In genomic region chr11:113875414-113876073, GRCh38 we compare ENCODE assay signal across 8 cellular contexts. TPM values are rescaled to one million over a fixed set of nuclear protein-coding genes. Genes with fewer than 3 reads are reported as not detected.
DNase-seq lines count a peak whose midpoint lies in the region; ATAC-seq and TF ChIP-seq lines count a peak whose summit lies in the region.

USP28 (minus strand) TSS chr11:113875572; CDS start chr11:113875501, 71 bp downstream.

- H3K4me2 ChIP-seq in parathyroid adenoma (ENCODE audit: low read length): peak within 1 kb of the TSS; percentile 84

- H2AFZ ChIP-seq in parathyroid adenoma: peak within 1 kb of the TSS; percentile 93

- H3K4me3 ChIP-seq in GM12875 (ENCODE audit: low read depth, low read length) (peak within 1 kb of the TSS; percentile 74), parathyroid adenoma (ENCODE audit: low read depth, low read length) (peak within 1 kb of the TSS; percentile 64), tibial artery (peak within 1 kb of the TSS; percentile 67 to 80)

- peak; percentile 81 for ATAC-seq in HG02678 (IDR thresholded peaks at IDR 0.05; ENCODE audit: unreplicated experiment)
- ATAC-seq in activated naive CD8-positive, alpha-beta T cell treated with anti-CD3 and anti-CD28 coated beads, Interleukin-2, amount 50 U/mL, for 24 hours: peak; percentile 78
- peak; percentile 84 for ATAC-seq in Right ventricle myocardium superior (ENCODE audit: poor library complexity)

- H3K27ac ChIP-seq in parathyroid adenoma: peak within 1 kb of the TSS; percentile 97
- H3K27ac ChIP-seq in tibial artery: peak within 1 kb of the TSS; percentile 89 to 92

- peaks cover 4% of the 10 kb centered on the region for H3K9me3 Mint-ChIP-seq in activated naive CD8-positive, alpha-beta T cell treated with anti-CD3 and anti-CD28 coated beads, Interleukin-2, amount 50 U/mL, for 24 hours

- TF ChIP-seq CTCF in GM12875 (IDR thresholded peaks at IDR 0.05; ENCODE audit: borderline replicate concordance, insufficient read depth, low read depth, low read length) (no peak), parathyroid adenoma (IDR thresholded peaks at IDR 0.05) (no peak), tibial artery (IDR thresholded peaks at IDR 0.05) (no peak)

- H3K27me3 ChIP-seq in parathyroid adenoma (ENCODE audit: control insufficient read depth, insufficient read depth, low read length): no peaks in the 10 kb centered on the region
- H3K27me3 ChIP-seq in tibial artery: no peaks in the 10 kb centered on the region

- no peaks in the 10 kb centered on the region for H3K9me3 ChIP-seq in parathyroid adenoma (ENCODE audit: control insufficient read depth, low read length)
- no peaks in the 10 kb centered on the region for H3K9me3 ChIP-seq in tibial artery

- H3K4me1 ChIP-seq in parathyroid adenoma (no peaks in the 10 kb centered on the region), tibial artery (peaks cover 0 to 39% (median 14%) of the 10 kb centered on the region in 4 donors)

- H3K4me1 Mint-ChIP-seq in activated naive CD8-positive, alpha-beta T cell treated with anti-CD3 and anti-CD28 coated beads, Interleukin-2, amount 50 U/mL, for 24 hours: peaks cover 40% of the 10 kb centered on the region

- peak within 1 kb of the TSS; percentile 90 for H3K4me3 Mint-ChIP-seq in activated naive CD8-positive, alpha-beta T cell treated with anti-CD3 and anti-CD28 coated beads, Interleukin-2, amount 50 U/mL, for 24 hours

- H3K36me3 ChIP-seq in parathyroid adenoma (ENCODE audit: control insufficient read depth, insufficient read depth, low read length) (no peaks in the 10 kb centered on the region), tibial artery (no peaks in the 10 kb centered on the region)

- H3K36me3 Mint-ChIP-seq in activated naive CD8-positive, alpha-beta T cell treated with anti-CD3 and anti-CD28 coated beads, Interleukin-2, amount 50 U/mL, for 24 hours (ENCODE audit: low read depth): no peaks in the 10 kb centered on the region

- intact Hi-C loops in Right ventricle myocardium superior (cut with DNase I): loop anchor here (10.0 kb wide), 1 partner anchor 71 kb away; no protein-coding TSS in a partner anchor
- intact Hi-C loops in tibial artery (cut with DNase I; ENCODE audit: low total_unique reads): loop anchor here (10.0 kb wide), 1 partner anchor 101 kb away; the partner anchor contains the start of genes CLDN25 and ZW10

- H3K27me3 Mint-ChIP-seq in activated naive CD8-positive, alpha-beta T cell treated with anti-CD3 and anti-CD28 coated beads, Interleukin-2, amount 50 U/mL, for 24 hours: peaks cover 1% of the 10 kb centered on the region

- peak within 1 kb of the TSS; percentile 67 for H3K9ac ChIP-seq in parathyroid adenoma

- peaks cover 2% of the 10 kb centered on the region for H3K79me2 ChIP-seq in parathyroid adenoma

- H3K27ac Mint-ChIP-seq in activated naive CD8-positive, alpha-beta T cell treated with anti-CD3 and anti-CD28 coated beads, Interleukin-2, amount 50 U/mL, for 24 hours: peak within 1 kb of the TSS; percentile 90

- DNase-seq in NCI-H1105 treated with DMSO at 0.1 percent for 48 hours (lab: John Stamatoyannopoulos, UW) (peak; percentile 92), SW480 (ENCODE audit: low spot score) (peak; percentile 93), Right ventricle myocardium superior (peak; percentile 99), tibial artery (peak; percentile 97 to 98)
- peak; percentile 89 for DNase-seq in activated naive CD8-positive, alpha-beta T cell treated with anti-CD3 and anti-CD28 coated beads, Interleukin-2, amount 50 U/mL, for 24 hours

RNA-seq across cellular contexts. Expression of gene USP28, which starts in this region (rescaled TPM):
- 136 TPM for total RNA-seq in Right ventricle myocardium superior

Comparison
In these comparisons a context has a peak if more than half of its experiments do, and no peak if none do; other contexts are left out.
1. Peak in every context shown above with its lines: DNase-seq, ATAC-seq, H3K4me3 ChIP-seq and H3K27ac ChIP-seq.